24 cellular contexts compared by ENCODE assay signal in the genomic region with DNA sequence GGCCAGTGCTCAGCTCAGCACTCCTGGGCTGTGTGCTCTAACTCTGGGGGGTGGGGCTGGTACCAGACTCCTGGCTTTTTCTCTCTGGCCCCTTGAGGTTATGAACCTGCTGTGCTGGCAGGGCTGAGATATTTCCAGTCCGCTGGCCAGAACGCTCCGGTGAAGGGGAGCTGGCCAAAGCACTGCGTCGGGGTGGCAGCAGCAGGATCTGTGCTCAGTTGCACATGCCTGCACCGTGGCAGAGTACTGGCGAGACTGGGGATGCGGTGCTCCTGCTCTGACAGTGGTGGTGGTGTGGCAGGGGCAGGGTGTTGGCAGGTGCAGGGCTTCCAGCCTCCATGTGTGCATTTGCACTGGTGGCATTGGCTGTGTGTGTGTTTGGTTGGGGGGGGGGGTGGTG.
DNase-seq lines count a peak whose midpoint lies in the region; ATAC-seq, FAIRE-seq and TF ChIP-seq lines count a peak whose summit lies in the region.
"Had no signal": no experiment of that assay in that cellular context is flagged by ENCODE, and none has a peak within 500 bp of the region (broad histone marks: within the 10 kb centered on the region; RNA-seq: fewer than 3 reads in every experiment).

No MANE protein-coding gene starts in this region.

- H3K27me3 ChIP-seq in BE2C (no peaks in the 10 kb centered on the region), H1 (replicated peaks in 1 of 4; ENCODE audit: control insufficient read depth in 3 of 4, extremely low read depth in 1 of 4, insufficient read depth in 3 of 4, low read length in 3 of 4) (no peaks in the 10 kb centered on the region), PC-3 (ENCODE audit: low read length) (no peaks in the 10 kb centered on the region)
- no peaks in the 10 kb centered on the region for H3K27me3 ChIP-seq in CD8-positive, alpha-beta T cell (ENCODE audit: insufficient read depth, low read length)
- H3K27me3 ChIP-seq: Peyer's patch, SJSA1 had no signal

- TF ChIP-seq RAD21 in H1 (IDR thresholded peaks at IDR 0.05 in 1 of 2, conservative IDR thresholded peaks at IDR 0.05 in 1 of 2; ENCODE audit: low read depth in 2 of 2, low read length in 2 of 2), result no peak

- no peaks in the 10 kb centered on the region for H3K36me3 ChIP-seq in BE2C
- no peaks in the 10 kb centered on the region for H3K36me3 ChIP-seq in H1 (ENCODE audit: control insufficient read depth in 2 of 4, insufficient read depth in 4 of 4, low read length in 3 of 4)
- no peaks in the 10 kb centered on the region for H3K36me3 ChIP-seq in PC-3 (ENCODE audit: low read depth, low read length)
- no peaks in the 10 kb centered on the region for H3K36me3 ChIP-seq in CD8-positive, alpha-beta T cell (ENCODE audit: insufficient read depth, low read length)
- H3K36me3 ChIP-seq: Peyer's patch, SJSA1 had no signal

- TF ChIP-seq CTCF in BE2C (IDR thresholded peaks at IDR 0.05; ENCODE audit: low read depth, low read length) (no peak), H1 (IDR thresholded peaks at IDR 0.05; ENCODE audit: control extremely low read depth in 1 of 3, insufficient read depth in 1 of 3, low read depth in 1 of 3, low read length in 3 of 3) (no peak), nephron progenitor cell (IDR thresholded peaks at IDR 0.05) (no peak), PC-3 (conservative IDR thresholded peaks at IDR 0.05; ENCODE audit: low read depth, low read length) (no peak)
- TF ChIP-seq CTCF in CD8-positive, alpha-beta T cell (IDR thresholded peaks at IDR 0.05), result no peak

- peaks cover 19% of the 10 kb centered on the region for H3K4me1 Mint-ChIP-seq in nephron progenitor cell
- H3K4me1 Mint-ChIP-seq in CD8-positive, alpha-beta T cell (ENCODE audit: low read depth), result no peaks in the 10 kb centered on the region
- H3K4me1 Mint-ChIP-seq in stimulated activated naive CD8-positive, alpha-beta T cell treated with anti-CD3 and anti-CD28 coated beads, Interleukin-15, amount 100 ng/mL, for 72 hours, result no peaks in the 10 kb centered on the region
- H3K4me1 Mint-ChIP-seq: B cell had no signal

- H3K23ac ChIP-seq in H1 (ENCODE audit: insufficient read length), result no peak overlapping the region

- no peak overlapping the region for H2BK12ac ChIP-seq in H1 (ENCODE audit: low read depth, low read length)

- WGBS in H1 (ENCODE audit: extremely low coverage in 1 of 2, insufficient coverage in 1 of 2, insufficient read length in 1 of 2, insufficient replicate concordance in 2 of 2, low coverage in 1 of 2, low lambda C conversion rate in 2 of 2, missing lambda C conversion rate in 1 of 2), 2 experiments, result 97% methylated on average over 8 of the region's 8 CpGs; no CpG with 5 or more reads in 1 of the 2 experiments

- no peak overlapping the region for H3K4me3 Mint-ChIP-seq in nephron progenitor cell
- H3K4me3 Mint-ChIP-seq in CD8-positive, alpha-beta T cell, result no peak overlapping the region
- H3K4me3 Mint-ChIP-seq in stimulated activated naive CD8-positive, alpha-beta T cell treated with anti-CD3 and anti-CD28 coated beads, Interleukin-15, amount 100 ng/mL, for 72 hours, result no peak overlapping the region
- H3K4me3 Mint-ChIP-seq: B cell; CD4-positive, alpha-beta T cell; HFFc6 had no signal

- H3K27me3 Mint-ChIP-seq in nephron progenitor cell (ENCODE audit: low read depth, poor library complexity), result peaks cover 2% of the 10 kb centered on the region
- H3K27me3 Mint-ChIP-seq in CD8-positive, alpha-beta T cell (ENCODE audit: low read depth), result no peaks in the 10 kb centered on the region
- no peaks in the 10 kb centered on the region for H3K27me3 Mint-ChIP-seq in stimulated activated naive CD8-positive, alpha-beta T cell treated with anti-CD3 and anti-CD28 coated beads, Interleukin-15, amount 100 ng/mL, for 72 hours
- H3K27me3 Mint-ChIP-seq: B cell; CD4-positive, alpha-beta T cell had no signal

- no peak overlapping the region for H3K14ac ChIP-seq in H1 (ENCODE audit: insufficient read length)

- H3K79me1 ChIP-seq in H1 (ENCODE audit: low read depth, low read length), result no peaks in the 10 kb centered on the region

- no peak overlapping the region for H3K4ac ChIP-seq in H1 (replicated peaks; ENCODE audit: insufficient read length, low read depth, low read length)

- peaks cover 5% of the 10 kb centered on the region for H3K9me3 Mint-ChIP-seq in nephron progenitor cell
- H3K9me3 Mint-ChIP-seq in CD8-positive, alpha-beta T cell, result peaks cover 10% of the 10 kb centered on the region
- peaks cover 7 to 9% of the 10 kb centered on the region in 2 donors for H3K9me3 Mint-ChIP-seq in stimulated activated naive CD8-positive, alpha-beta T cell treated with anti-CD3 and anti-CD28 coated beads, Interleukin-15, amount 100 ng/mL, for 72 hours

- no TSS peak for BruUV-seq in PC-3 (replicated peaks; lab: Mats Ljungman, UMichigan)

- no peak overlapping the region for H4K91ac ChIP-seq in H1 (replicated peaks; ENCODE audit: insufficient read length, low read length)

- TF ChIP-seq POLR2A in H1 (IDR thresholded peaks at IDR 0.05; ENCODE audit: control extremely low read depth in 1 of 2, low read depth in 2 of 2, low read length in 2 of 2), result no peak

- no peaks in the 10 kb centered on the region for H3K23me2 ChIP-seq in H1 (ENCODE audit: low read depth, low read length)

- no peaks in the 10 kb centered on the region for H3F3A ChIP-seq in PC-3 (ENCODE audit: low read length, unreplicated experiment)

- H4K5ac ChIP-seq in H1 (ENCODE audit: insufficient read length, low read depth, low read length), result no peak overlapping the region

- POLR2A ChIA-PET in H1 (lab: Charles Lee; ENCODE audit: partially characterized antibody) (no interaction called here), PC-3 (lab: Charles Lee; ENCODE audit: unreplicated experiment) (no interaction called here)
- POLR2A ChIA-PET in CD8-positive, alpha-beta T cell (lab: Charles Lee), result no interaction called here

- no peak overlapping the region for H3K27ac Mint-ChIP-seq in nephron progenitor cell
- H3K27ac Mint-ChIP-seq in CD8-positive, alpha-beta T cell, result no peak overlapping the region
- H3K27ac Mint-ChIP-seq in stimulated activated naive CD8-positive, alpha-beta T cell treated with anti-CD3 and anti-CD28 coated beads, Interleukin-15, amount 100 ng/mL, for 72 hours, result no peak overlapping the region
- H3K27ac Mint-ChIP-seq: B cell; CD4-positive, alpha-beta T cell; HFFc6 had no signal

- in situ Hi-C loops in G401 (cut with HindIII; ENCODE audit: low sequenced_read_pairs), result no loop called here

- CTCF ChIA-PET in H1 (lab: Charles Lee; ENCODE audit: partially characterized antibody), result interaction anchor here (0.7 to 1.6 kb wide), 4 partner anchors 78 to 320 kb away, joined by 3 to 7 read pairs (median 4); no protein-coding TSS in a partner anchor
- CTCF ChIA-PET in PC-3 (lab: Charles Lee), result no interaction called here
- CTCF ChIA-PET in CD8-positive, alpha-beta T cell (lab: Charles Lee), result no interaction called here

- H3K9ac ChIP-seq in H1 (replicated peaks in 1 of 4; ENCODE audit: extremely low read depth in 1 of 4, low read depth in 3 of 4, low read length in 3 of 4) (no peak overlapping the region), PC-3 (ENCODE audit: low read length) (no peak overlapping the region)

- H3K4me1 ChIP-seq in BE2C (peaks cover 15% of the 10 kb centered on the region; the same call in 1 of the 2 replicates), H1 (replicated peaks in 1 of 4; ENCODE audit: control insufficient read depth in 3 of 4, insufficient read depth in 4 of 4, low read length in 3 of 4) (no peaks in the 10 kb centered on the region), PC-3 (ENCODE audit: insufficient read depth, low read length) (peaks cover 4% of the 10 kb centered on the region; the same call in 1 of the 2 replicates)
- no peaks in the 10 kb centered on the region for H3K4me1 ChIP-seq in CD8-positive, alpha-beta T cell (ENCODE audit: insufficient read depth, low read length)
- H3K4me1 ChIP-seq: A549, Peyer's patch, SJSA1 had no signal

- no peak overlapping the region for H2BK15ac ChIP-seq in H1 (ENCODE audit: low read length)

- peak overlapping the region; percentile 3; the same call in 1 of the 2 replicates for H4K8ac ChIP-seq in H1 (ENCODE audit: extremely low read depth, insufficient read depth, low read length)

- H3K4me2 ChIP-seq in H1 (ENCODE audit: insufficient read depth in 1 of 2, low read depth in 2 of 2, low read length in 2 of 2) (no peak overlapping the region), PC-3 (ENCODE audit: low read length) (no peak overlapping the region)
- H3K4me2 ChIP-seq: A549 had no signal

- FAIRE-seq in H1 (lab: Jason Lieb, UNC), result no peak
- FAIRE-seq: A549, GM19239 had no signal

- H2BK5ac ChIP-seq in H1 (ENCODE audit: low read depth, low read length), result no peak overlapping the region

- TF ChIP-seq EP300 in H1 (IDR thresholded peaks at IDR 0.05; ENCODE audit: borderline replicate concordance in 1 of 2, low read depth in 2 of 2, low read length in 2 of 2), result no peak

- no peak overlapping the region for H3K27ac ChIP-seq in H1 (ENCODE audit: low read depth, low read length)
- H3K27ac ChIP-seq in PC-3 (ENCODE audit: low read length), result no peak overlapping the region
- no peak overlapping the region for H3K27ac ChIP-seq in CD8-positive, alpha-beta T cell (ENCODE audit: low read depth, low read length)
- H3K27ac ChIP-seq: A549, Peyer's patch, SJSA1 had no signal

- H2AK5ac ChIP-seq in H1 (ENCODE audit: low read depth, low read length), result no peak overlapping the region

- no peak for ATAC-seq in PC-3
- ATAC-seq in CD8-positive, alpha-beta T cell, result no peak
- ATAC-seq in stimulated activated naive CD8-positive, alpha-beta T cell treated with anti-CD3 and anti-CD28 coated beads, Interleukin-15, amount 100 ng/mL, for 72 hours, result no peak
- ATAC-seq: A549 had no signal

- no peaks in the 10 kb centered on the region for H3K9me2 ChIP-seq in PC-3 (replicated peaks; ENCODE audit: low read length)

- H2BK20ac ChIP-seq in H1 (ENCODE audit: low read length), result no peak overlapping the region

- intact Hi-C loops in PC-3 (cut with micrococcal nuclease), result loop anchor here (5.0 to 10.0 kb wide), 4 partner anchors 85 to 827 kb away; no protein-coding TSS in a partner anchor
- intact Hi-C loops in CD8-positive, alpha-beta T cell (cut with DNase I, micrococcal nuclease), result no loop called here

- H3K79me2 ChIP-seq in H1 (ENCODE audit: control insufficient read depth in 1 of 2, insufficient read depth in 2 of 2, low read length in 2 of 2) (no peaks in the 10 kb centered on the region), PC-3 (ENCODE audit: low read length) (no peaks in the 10 kb centered on the region)

- DNase-seq in BE2C (peak; percentile 35), G401 (ENCODE audit: low spot score) (peak; percentile 14), H1 (ENCODE audit: low read depth in 1 of 2, low spot score in 2 of 2) (no peak), nephron progenitor cell (peak; percentile 35), PC-3 (no peak), NCI-H1092 (lab: John Stamatoyannopoulos, UW) (no peak)
- DNase-seq in CD8-positive, alpha-beta T cell, result no peak
- no peak for DNase-seq in stimulated activated naive CD8-positive, alpha-beta T cell treated with anti-CD3 and anti-CD28 coated beads, Interleukin-15, amount 100 ng/mL, for 72 hours
- DNase-seq: CD4-positive, alpha-beta T cell; GF-D8; HFFc6; KG1; NCI-H1092 treated with DMSO at 0.1 percent for 48 hours; NCI-H146; NCI-H2081; NCI-H2171; NCI-H345; NCI-H524; NCI-H774; Peyer's patch had no signal

- no peak overlapping the region for H3K56ac ChIP-seq in H1 (replicated peaks; ENCODE audit: insufficient read length, low read depth, low read length)

- H3K18ac ChIP-seq in H1 (ENCODE audit: extremely low read depth, low read length), result no peak overlapping the region

- no peaks in the 10 kb centered on the region for H4K20me1 ChIP-seq in H1 (replicated peaks in 1 of 2; ENCODE audit: control insufficient read depth in 1 of 2, insufficient read depth in 2 of 2, low read length in 2 of 2)
- H4K20me1 ChIP-seq in PC-3 (ENCODE audit: low read length), result no peaks in the 10 kb centered on the region

- H3K9me3 ChIP-seq in BE2C (no peaks in the 10 kb centered on the region), H1 (ENCODE audit: insufficient read depth in 2 of 2, low read depth in 1 of 2, low read length in 1 of 2) (no peaks in the 10 kb centered on the region), PC-3 (ENCODE audit: low read length) (no peaks in the 10 kb centered on the region)
- no peaks in the 10 kb centered on the region for H3K9me3 ChIP-seq in CD8-positive, alpha-beta T cell (ENCODE audit: low read length)
- H3K9me3 ChIP-seq: A549, Peyer's patch, SJSA1 had no signal

- no peak overlapping the region for H2AFZ ChIP-seq in H1 (ENCODE audit: low read length)
- no peak overlapping the region for H2AFZ ChIP-seq in PC-3 (ENCODE audit: low read length)

- no peak overlapping the region for H2BK120ac ChIP-seq in H1 (replicated peaks; ENCODE audit: low read depth, low read length)

- H3K4me3 ChIP-seq in BE2C (ENCODE audit: low read depth, low read length), result no peak overlapping the region
- no peak overlapping the region for H3K4me3 ChIP-seq in H1 (ENCODE audit: extremely low read depth in 1 of 4, insufficient read depth in 2 of 4, low read depth in 3 of 4, low read length in 4 of 4)
- H3K4me3 ChIP-seq in PC-3 (ENCODE audit: low read length), result no peak overlapping the region
- no peak overlapping the region for H3K4me3 ChIP-seq in CD8-positive, alpha-beta T cell (ENCODE audit: low read depth, low read length)
- H3K4me3 ChIP-seq: A549, Peyer's patch, SJSA1 had no signal

- no peaks in the 10 kb centered on the region for H3K36me3 Mint-ChIP-seq in nephron progenitor cell (ENCODE audit: low read depth)
- no peaks in the 10 kb centered on the region for H3K36me3 Mint-ChIP-seq in CD8-positive, alpha-beta T cell

Comparison
In these comparisons a context has a peak if more than half of its experiments do, and no peak if none do; other contexts are left out.
1. DNase-seq: peak in BE2C (single experiment), G401 (single experiment) and nephron progenitor cell (single experiment); none in H1 (0 of 2), PC-3 (single experiment), CD8-positive, alpha-beta T cell (0 of 7), NCI-H1092 (single experiment) and stimulated activated naive CD8-positive, alpha-beta T cell treated with anti-CD3 and anti-CD28 coated beads, Interleukin-15, amount 100 ng/mL, for 72 hours (0 of 2).